Comparison of ENCODE assay signal across 2 cellular contexts in genomic region chr13:98307392-98307743, GRCh38.
TF ChIP-seq lines count a peak whose summit lies in the region.

No MANE protein-coding gene starts in this region.

TF ChIP-seq in IMR-90, 13 proteins besides CTCF, POLR2A, EP300 and RAD21:
- TF ChIP-seq CEBPB (IDR thresholded peaks at IDR 0.05; ENCODE audit: low read depth, low read length) (no peak), MAFK (IDR thresholded peaks at IDR 0.05; ENCODE audit: low read depth, low read length) (no peak), USF2 (IDR thresholded peaks at IDR 0.05; ENCODE audit: low read depth, low read length) (no peak), RCOR1 (IDR thresholded peaks at IDR 0.05; ENCODE audit: insufficient replicate concordance, low read length) (no peak), FOS (IDR thresholded peaks at IDR 0.05; ENCODE audit: low read depth, low read length) (no peak), SMC3 (IDR thresholded peaks at IDR 0.05; ENCODE audit: low read depth, low read length) (no peak), NFE2L2 (IDR thresholded peaks at IDR 0.05; ENCODE audit: low read depth, low read length) (no peak), BHLHE40 (IDR thresholded peaks at IDR 0.05; ENCODE audit: low read depth, low read length) (no peak), RFX5 (IDR thresholded peaks at IDR 0.05; ENCODE audit: low read depth, low read length) (no peak), CHD1 (IDR thresholded peaks at IDR 0.05; ENCODE audit: low read depth, low read length) (no peak), MXI1 (IDR thresholded peaks at IDR 0.05; ENCODE audit: borderline replicate concordance, low read depth, low read length) (no peak), MAZ (IDR thresholded peaks at IDR 0.05; ENCODE audit: borderline replicate concordance, low read depth, low read length) (no peak)
- TF ChIP-seq, protein P1, sequence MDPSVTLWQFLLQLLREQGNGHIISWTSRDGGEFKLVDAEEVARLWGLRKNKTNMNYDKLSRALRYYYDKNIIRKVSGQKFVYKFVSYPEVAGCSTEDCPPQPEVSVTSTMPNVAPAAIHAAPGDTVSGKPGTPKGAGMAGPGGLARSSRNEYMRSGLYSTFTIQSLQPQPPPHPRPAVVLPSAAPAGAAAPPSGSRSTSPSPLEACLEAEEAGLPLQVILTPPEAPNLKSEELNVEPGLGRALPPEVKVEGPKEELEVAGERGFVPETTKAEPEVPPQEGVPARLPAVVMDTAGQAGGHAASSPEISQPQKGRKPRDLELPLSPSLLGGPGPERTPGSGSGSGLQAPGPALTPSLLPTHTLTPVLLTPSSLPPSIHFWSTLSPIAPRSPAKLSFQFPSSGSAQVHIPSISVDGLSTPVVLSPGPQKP (IDR thresholded peaks at IDR 0.05; ENCODE audit: borderline replicate concordance, low read depth, low read length): no peak

TF ChIP-seq in H1, 55 proteins besides CTCF, POLR2A, EP300 and RAD21:
- TF ChIP-seq USF2 (IDR thresholded peaks at IDR 0.05; ENCODE audit: low read length) (no peak), POLR2AphosphoS5 (IDR thresholded peaks at IDR 0.05; ENCODE audit: low read depth, low read length) (no peak), CHD1 (IDR thresholded peaks at IDR 0.05; ENCODE audit: low read depth, low read length) (no peak), CEBPB (IDR thresholded peaks at IDR 0.05; ENCODE audit: low read depth, low read length) (no peak), TCF12 (IDR thresholded peaks at IDR 0.05; ENCODE audit: low read depth, low read length) (no peak), RFX5 (IDR thresholded peaks at IDR 0.05; ENCODE audit: borderline replicate concordance, low read depth, low read length) (no peak), EGR1 (IDR thresholded peaks at IDR 0.05; ENCODE audit: borderline replicate concordance, low read depth, low read length) (no peak), CBX8 (IDR thresholded peaks at IDR 0.05; ENCODE audit: borderline replicate concordance, low read depth, low read length) (no peak), TAF7 (optimal IDR thresholded peaks at IDR 0.05; ENCODE audit: borderline replicate concordance, low read depth, low read length) (no peak), ZNF274 (IDR thresholded peaks at IDR 0.05; ENCODE audit: borderline replicate concordance, extremely low read depth, low read length) (no peak), MAX (IDR thresholded peaks at IDR 0.05) (no peak), CTBP2 (IDR thresholded peaks at IDR 0.05; ENCODE audit: borderline replicate concordance, insufficient read depth, insufficient read length, low read length) (no peak)
